Comparison of ENCODE assay signal across 9 cellular contexts in the genomic region with DNA sequence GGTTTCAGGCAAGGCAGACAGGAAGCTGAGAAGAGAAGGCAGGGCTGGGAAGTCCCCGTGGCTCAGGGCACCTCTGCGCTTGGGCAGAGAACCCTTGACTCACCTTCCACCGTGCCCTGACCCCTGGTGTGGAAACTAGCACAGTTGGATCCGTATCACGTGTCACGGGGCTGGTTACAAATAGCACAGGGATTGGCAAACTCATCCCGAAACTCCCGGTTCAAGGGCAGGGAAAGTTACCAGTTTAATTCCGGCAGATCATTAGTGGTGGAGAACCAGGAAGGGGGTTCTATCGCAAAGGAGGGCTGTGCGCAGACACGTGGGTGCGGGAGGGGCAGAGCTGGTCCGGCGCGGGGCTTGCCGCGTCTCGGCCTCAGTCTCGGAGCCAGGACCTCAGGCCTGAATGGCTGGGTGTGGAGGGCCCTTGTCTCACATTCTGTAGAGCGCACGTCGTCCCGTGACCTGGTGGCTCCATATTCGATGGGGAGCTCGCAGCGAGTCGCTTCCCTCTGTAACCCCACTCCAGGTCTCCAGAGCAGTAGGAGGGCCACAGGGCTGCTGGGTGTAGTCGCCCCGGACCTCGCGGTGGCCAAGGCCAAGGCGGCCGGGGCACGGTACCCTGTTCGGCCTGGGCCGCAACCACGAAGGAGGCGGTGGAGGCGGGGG. TPM values are rescaled to one million over a fixed set of nuclear protein-coding genes. Genes with fewer than 3 reads are reported as not detected.
DNase-seq lines count a peak whose midpoint lies in the region; ATAC-seq and TF ChIP-seq lines count a peak whose summit lies in the region.
"Had no signal": no experiment of that assay in that cellular context is flagged by ENCODE, and none has a peak within 500 bp of the region (broad histone marks: within the 10 kb centered on the region; RNA-seq: fewer than 3 reads in every experiment).

No MANE protein-coding gene starts in this region.

- peaks cover 20 to 31% (median 27%) of the 10 kb centered on the region in 3 donors for H3K4me1 Mint-ChIP-seq in T-cell

- H3K9me3 Mint-ChIP-seq in T-cell, result no peaks in the 10 kb centered on the region
- H3K9me3 Mint-ChIP-seq: activated naive CD4-positive, alpha-beta T cell treated with anti-CD3 and anti-CD28 coated beads, Interleukin-2, amount 50 U/mL, for 72 hours had no signal

- H3K9me3 ChIP-seq in AG04450 (ENCODE audit: control insufficient read depth, insufficient read depth, low read length) (no peaks in the 10 kb centered on the region; the same call in 1 of the 2 replicates), neural cell (ENCODE audit: low read length) (no peaks in the 10 kb centered on the region)

- H3F3A ChIP-seq in neural cell (ENCODE audit: insufficient read depth, low read length, poor library complexity, severe bottlenecking), result no peaks in the 10 kb centered on the region

- CTCF ChIA-PET in AG04450 (lab: Charles Lee), result interaction anchor here (1.1 kb wide), 1 partner anchor 96 kb away, joined by 3 read pairs; no protein-coding TSS in a partner anchor
- CTCF ChIA-PET in T-cell (lab: Charles Lee), result interaction anchor here in 1 of 2 donors (0.5 kb wide), 1 partner anchor 1565 kb away, joined by 3 read pairs; no protein-coding TSS in a partner anchor

- no peaks in the 10 kb centered on the region for H4K20me1 ChIP-seq in neural cell (ENCODE audit: insufficient read depth)

- H3K27me3 ChIP-seq in AG04450 (ENCODE audit: control insufficient read depth, insufficient read depth, low read length), result no peaks in the 10 kb centered on the region
- H3K27me3 ChIP-seq in neural cell (ENCODE audit: insufficient read depth, low read depth, low read length), result peaks cover 57% of the 10 kb centered on the region

- H3K36me3 ChIP-seq in neural cell (ENCODE audit: insufficient read depth, low read length), result no peaks in the 10 kb centered on the region

- no peak overlapping the region for H3K9ac ChIP-seq in neural cell (ENCODE audit: low read length)

- TF ChIP-seq EP300 in neural cell (conservative IDR thresholded peaks at IDR 0.05; ENCODE audit: poor library complexity, severe bottlenecking), result no peak

- no peak overlapping the region for H3K27ac Mint-ChIP-seq in T-cell
- H3K27ac Mint-ChIP-seq: activated naive CD4-positive, alpha-beta T cell treated with anti-CD3 and anti-CD28 coated beads, Interleukin-2, amount 50 U/mL, for 72 hours had no signal

- POLR2A ChIA-PET in AG04450 (lab: Yijun Ruan, JAX), result no interaction called here
- POLR2A ChIA-PET in T-cell (lab: Charles Lee), result no interaction called here

- no peak for TF ChIP-seq RAD21 in neural cell (conservative IDR thresholded peaks at IDR 0.05)

- no peak overlapping the region for H3K4me2 ChIP-seq in neural cell (ENCODE audit: low read length)

- ATAC-seq in T-cell (replicated peaks in 1 of 4) (peak in 1 of 4 experiments; percentile 15), GM18520 (IDR thresholded peaks at IDR 0.05; ENCODE audit: unreplicated experiment) (no peak), GM18868 (IDR thresholded peaks at IDR 0.05; ENCODE audit: unreplicated experiment) (no peak)

- DNase-seq in AG04450 (ENCODE audit: low read depth, low spot score) (no peak), T-cell (peak in 1 of 34 experiments; percentile 7), fibroblast of the aortic adventitia (ENCODE audit: low read depth) (no peak), epidermal melanocyte (ENCODE audit: insufficient read length, low spot score) (no peak)
- no peak for DNase-seq in stimulated activated naive CD4-positive, alpha-beta T cell (lab: John Stamatoyannopoulos, UW)

- peak overlapping the region; percentile 49 to 63 (median 54) for H3K4me3 Mint-ChIP-seq in T-cell

- no peak overlapping the region for H2AFZ ChIP-seq in neural cell (ENCODE audit: low read depth, low read length)

- H3K4me3 ChIP-seq in AG04450 (ENCODE audit: low read depth, low read length) (peak overlapping the region; percentile 14), fibroblast of the aortic adventitia (ENCODE audit: low read depth, low read length) (peak overlapping the region; percentile 75), neural cell (ENCODE audit: low read length) (peak overlapping the region; percentile 66)

- no peaks in the 10 kb centered on the region for H3K9me2 ChIP-seq in neural cell (ENCODE audit: insufficient read depth, low read length)

- no peak overlapping the region for H3K27ac ChIP-seq in AG04450 (ENCODE audit: low read depth, low read length)
- H3K27ac ChIP-seq in neural cell (ENCODE audit: low read length), result no peak overlapping the region

- no peaks in the 10 kb centered on the region for H3K36me3 Mint-ChIP-seq in T-cell

- TF ChIP-seq CTCF in AG04450 (IDR thresholded peaks at IDR 0.05; ENCODE audit: low read depth, low read length), result no peak
- TF ChIP-seq CTCF in fibroblast of the aortic adventitia (IDR thresholded peaks at IDR 0.05; ENCODE audit: insufficient read depth, low read length), result no peak
- TF ChIP-seq CTCF in neural cell (IDR thresholded peaks at IDR 0.05; ENCODE audit: poor library complexity, severe bottlenecking), result no peak

- H3K79me2 ChIP-seq in neural cell (replicated peaks; ENCODE audit: insufficient read depth, low read length), result no peaks in the 10 kb centered on the region

- H3K27me3 Mint-ChIP-seq in T-cell, result peaks cover 49 to 77% of the 10 kb centered on the region in 2 donors

TF ChIP-seq in neural cell, 6 proteins besides CTCF, POLR2A, EP300 and RAD21:
- TF ChIP-seq MXI1 (conservative IDR thresholded peaks at IDR 0.05; ENCODE audit: poor library complexity, severe bottlenecking), result no peak

RNA-seq across cellular contexts. Expression of a gene that starts 0.8 kb away (rescaled TPM):
- polyA plus RNA-seq in AG04450 (2011; rRNA removed) (10.6 and 10.9 TPM in 2 replicates), neural cell (not detected in 2 replicates)
- 4.2 and 6.0 TPM in 2 replicates for polyA minus RNA-seq in AG04450 (2011; rRNA and poly(A)+ RNA removed)
- total RNA-seq in T-cell (under 1 TPM in 1 of 5 donors, not detected in 4; 0.47 TPM), fibroblast of the aortic adventitia (ENCODE audit: low replicate concordance) (0.90 and 13.1 TPM in 2 replicates)
- not detected in 2 replicates for polyA minus RNA-seq in neural cell
- total RNA-seq: activated naive CD4-positive, alpha-beta T cell treated with anti-CD3 and anti-CD28 coated beads, Interleukin-2, amount 50 U/mL, for 72 hours had no signal

RNA-seq across cellular contexts. Expression of a gene that starts 53.4 kb away (rescaled TPM):
- polyA plus RNA-seq in AG04450 (2011; rRNA removed) (not detected in 2 replicates), neural cell (not detected in 2 replicates)
- not detected in 2 replicates for polyA minus RNA-seq in AG04450 (2011; rRNA and poly(A)+ RNA removed)
- total RNA-seq in T-cell (not detected), fibroblast of the aortic adventitia (ENCODE audit: low replicate concordance) (not detected in 2 replicates)
- not detected in 2 replicates for polyA minus RNA-seq in neural cell
- total RNA-seq: activated naive CD4-positive, alpha-beta T cell treated with anti-CD3 and anti-CD28 coated beads, Interleukin-2, amount 50 U/mL, for 72 hours had no signal

Comparison
In these comparisons a context has a peak if more than half of its experiments do, and no peak if none do; other contexts are left out.
1. H3K4me3 ChIP-seq: peak in every context shown above with its lines; median percentile 75 in fibroblast of the aortic adventitia; 66 in neural cell; 14 in AG04450.